1 cellular context compared by ENCODE assay signal in the genomic region with DNA sequence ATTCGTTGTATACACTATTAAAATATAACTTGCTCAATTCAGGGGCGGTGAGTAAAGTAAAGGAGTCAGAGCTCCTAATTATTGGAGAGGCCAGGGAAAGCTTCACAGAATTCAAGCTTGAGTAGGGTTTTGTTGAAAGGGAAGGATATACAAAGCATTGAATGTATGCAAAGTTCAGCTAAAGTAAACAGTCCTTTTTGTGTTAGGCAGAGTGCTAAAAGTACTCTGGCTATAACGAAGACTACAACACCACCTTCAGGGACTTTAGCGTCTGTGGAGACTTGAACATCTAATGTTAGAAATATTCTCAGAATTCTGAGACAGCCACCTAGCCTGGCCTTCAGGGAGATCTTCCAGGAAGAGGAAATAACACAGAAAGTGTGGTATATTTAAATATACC.
TF ChIP-seq lines count a peak whose summit lies in the region.

No MANE protein-coding gene starts in this region.

TF ChIP-seq in K562, 482 proteins besides CTCF, POLR2A, EP300 and RAD21:
- TF ChIP-seq KLF16 (IDR thresholded peaks at IDR 0.05): no peak
- TF ChIP-seq FOXK2 (conservative IDR thresholded peaks at IDR 0.05 in 1 of 2, IDR thresholded peaks at IDR 0.05 in 1 of 2; ENCODE audit: low read depth in 2 of 2): peak in 1 of 2 experiments; percentile 22; a peak in 1 of 4 replicates
- 0 out of 2 replicates have a peak, but pooled peaks have one; percentile 10 for TF ChIP-seq JUND (IDR thresholded peaks at IDR 0.05; ENCODE audit: borderline replicate concordance, low read depth, low read length)
- TF ChIP-seq JUND (tag; IDR thresholded peaks at IDR 0.05; ENCODE audit: borderline replicate concordance, low read depth, low read length): no peak; the same call in 2 of the 3 replicates
- TF ChIP-seq GATAD2B (IDR thresholded peaks at IDR 0.05; ENCODE audit: borderline replicate concordance): peak; percentile 29; the same call in 1 of the 2 replicates
- TF ChIP-seq, protein P1, sequence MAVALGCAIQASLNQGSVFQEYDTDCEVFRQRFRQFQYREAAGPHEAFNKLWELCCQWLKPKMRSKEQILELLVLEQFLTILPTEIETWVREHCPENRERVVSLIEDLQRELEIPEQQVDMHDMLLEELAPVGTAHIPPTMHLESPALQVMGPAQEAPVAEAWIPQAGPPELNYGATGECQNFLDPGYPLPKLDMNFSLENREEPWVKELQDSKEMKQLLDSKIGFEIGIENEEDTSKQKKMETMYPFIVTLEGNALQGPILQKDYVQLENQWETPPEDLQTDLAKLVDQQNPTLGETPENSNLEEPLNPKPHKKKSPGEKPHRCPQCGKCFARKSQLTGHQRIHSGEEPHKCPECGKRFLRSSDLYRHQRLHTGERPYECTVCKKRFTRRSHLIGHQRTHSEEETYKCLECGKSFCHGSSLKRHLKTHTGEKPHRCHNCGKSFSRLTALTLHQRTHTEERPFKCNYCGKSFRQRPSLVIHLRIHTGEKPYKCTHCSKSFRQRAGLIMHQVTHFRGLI (CRISPR knock-in tag; IDR thresholded peaks at IDR 0.05): no peak
- TF ChIP-seq BRCA1 (IDR thresholded peaks at IDR 0.05): no peak
- no peak for TF ChIP-seq BRCA1 (CRISPR knock-in tag; IDR thresholded peaks at IDR 0.05)
- no peak for TF ChIP-seq CAMTA2 (CRISPR knock-in tag; conservative IDR thresholded peaks at IDR 0.05)
- no peak for TF ChIP-seq ZNF174 (CRISPR knock-in tag; IDR thresholded peaks at IDR 0.05)
- peak; percentile 67 to 77; a peak in 3 of 4 replicates for TF ChIP-seq FOXA3 (CRISPR knock-in tag; conservative IDR thresholded peaks at IDR 0.05 in 1 of 2, IDR thresholded peaks at IDR 0.05 in 1 of 2)
- TF ChIP-seq PHF20 (IDR thresholded peaks at IDR 0.05; ENCODE audit: partially characterized antibody): no peak
